ENCODE assay signal across 27 cellular contexts in genomic region chr7:131924857-131925256, GRCh38.
DNase-seq lines count a peak whose midpoint lies in the region; ATAC-seq, FAIRE-seq and TF ChIP-seq lines count a peak whose summit lies in the region.
"Had no signal": no experiment of that assay in that cellular context is flagged by ENCODE, and none has a peak within 500 bp of the region (broad histone marks: within the 10 kb centered on the region; RNA-seq: fewer than 3 reads in every experiment).

No MANE protein-coding gene starts in this region.

- H3K36me3 ChIP-seq in CD8-positive, alpha-beta T cell (ENCODE audit: insufficient read depth, low read length) = no peaks in the 10 kb centered on the region
- no peaks in the 10 kb centered on the region for H3K36me3 ChIP-seq in esophagus squamous epithelium
- H3K36me3 ChIP-seq: cardiac muscle cell, neutrophil, uterus had no signal

- no peak for TF ChIP-seq CTCF in CD8-positive, alpha-beta T cell (IDR thresholded peaks at IDR 0.05)
- TF ChIP-seq CTCF in LNCaP clone FGC (IDR thresholded peaks at IDR 0.05; ENCODE audit: control insufficient read depth, extremely low read depth, insufficient read depth) = no peak
- no peak for TF ChIP-seq CTCF in WI38 (IDR thresholded peaks at IDR 0.05; ENCODE audit: low read depth, low read length)
- TF ChIP-seq CTCF in esophagus squamous epithelium (IDR thresholded peaks at IDR 0.05) = no peak

- H3K4me1 Mint-ChIP-seq in CD8-positive, alpha-beta T cell (ENCODE audit: low read depth) = peaks cover 4% of the 10 kb centered on the region
- H3K4me1 Mint-ChIP-seq: stimulated activated effector memory CD8-positive, alpha-beta T cell treated with anti-CD3 and anti-CD28 coated beads, Interleukin-12 subunit alpha, Interleukin-12 subunit beta, amount 100 ng/mL, for 72 hours had no signal

- H3K9me3 ChIP-seq in CD8-positive, alpha-beta T cell (ENCODE audit: low read length) = no peaks in the 10 kb centered on the region
- H3K9me3 ChIP-seq in esophagus squamous epithelium = no peaks in the 10 kb centered on the region
- H3K9me3 ChIP-seq: neutrophil, uterus had no signal

- no peak for TF ChIP-seq POLR2A in esophagus squamous epithelium (IDR thresholded peaks at IDR 0.05)

- FAIRE-seq in GM19239 (lab: Jason Lieb, UNC) = peak; percentile 31
- FAIRE-seq: GM12892, HTR-8/SVneo, small intestine had no signal

- POLR2A ChIA-PET in CD8-positive, alpha-beta T cell (lab: Charles Lee) = no interaction called here

- peaks cover 3% of the 10 kb centered on the region for H3K27me3 Mint-ChIP-seq in CD8-positive, alpha-beta T cell (ENCODE audit: low read depth)

- CTCF ChIA-PET in CD8-positive, alpha-beta T cell (lab: Charles Lee) = no interaction called here

- no peaks in the 10 kb centered on the region for H3K27me3 ChIP-seq in CD8-positive, alpha-beta T cell (ENCODE audit: insufficient read depth, low read length)
- H3K27me3 ChIP-seq in esophagus squamous epithelium = peaks cover 0 to 14% (median 0%) of the 10 kb centered on the region in 4 donors
- H3K27me3 ChIP-seq: cardiac muscle cell, neutrophil, uterus had no signal

- no peaks in the 10 kb centered on the region for H3K9me3 Mint-ChIP-seq in CD8-positive, alpha-beta T cell
- H3K9me3 Mint-ChIP-seq: activated naive CD4-positive, alpha-beta T cell treated with anti-CD3 and anti-CD28 coated beads for 36 hours; stimulated activated effector memory CD8-positive, alpha-beta T cell treated with anti-CD3 and anti-CD28 coated beads, Interleukin-12 subunit alpha, Interleukin-12 subunit beta, amount 100 ng/mL, for 72 hours had no signal

- no peaks in the 10 kb centered on the region for H3K36me3 Mint-ChIP-seq in CD8-positive, alpha-beta T cell
- H3K36me3 Mint-ChIP-seq: stimulated activated effector memory CD8-positive, alpha-beta T cell treated with anti-CD3 and anti-CD28 coated beads, Interleukin-12 subunit alpha, Interleukin-12 subunit beta, amount 100 ng/mL, for 72 hours had no signal

- intact Hi-C loops in CD8-positive, alpha-beta T cell (cut with DNase I, micrococcal nuclease) = no loop called here
- intact Hi-C loops in esophagus squamous epithelium (cut with DNase I) = no loop called here

- ATAC-seq in CD8-positive, alpha-beta T cell = no peak
- ATAC-seq: stimulated activated effector memory CD8-positive, alpha-beta T cell treated with anti-CD3 and anti-CD28 coated beads, Interleukin-12 subunit alpha, Interleukin-12 subunit beta, amount 100 ng/mL, for 72 hours had no signal

- no peaks in the 10 kb centered on the region for H3K4me1 ChIP-seq in CD8-positive, alpha-beta T cell (ENCODE audit: insufficient read depth, low read length)
- H3K4me1 ChIP-seq in esophagus squamous epithelium = no peaks in the 10 kb centered on the region
- H3K4me1 ChIP-seq: uterus had no signal

- H3K4me3 Mint-ChIP-seq in CD8-positive, alpha-beta T cell = peak overlapping the region; percentile 61
- H3K4me3 Mint-ChIP-seq: activated naive CD4-positive, alpha-beta T cell treated with anti-CD3 and anti-CD28 coated beads for 36 hours; activated T-cell treated with anti-CD3 and anti-CD28 coated beads, Interleukin-2, amount 50 U/mL, for 24 hours; stimulated activated effector memory CD8-positive, alpha-beta T cell treated with anti-CD3 and anti-CD28 coated beads, Interleukin-12 subunit alpha, Interleukin-12 subunit beta, amount 100 ng/mL, for 72 hours had no signal

- H3K27ac Mint-ChIP-seq in CD8-positive, alpha-beta T cell = no peak overlapping the region
- H3K27ac Mint-ChIP-seq: activated naive CD4-positive, alpha-beta T cell treated with anti-CD3 and anti-CD28 coated beads for 36 hours; activated T-cell treated with anti-CD3 and anti-CD28 coated beads, Interleukin-2, amount 50 U/mL, for 24 hours; stimulated activated effector memory CD8-positive, alpha-beta T cell treated with anti-CD3 and anti-CD28 coated beads, Interleukin-12 subunit alpha, Interleukin-12 subunit beta, amount 100 ng/mL, for 72 hours had no signal

- H3K4me3 ChIP-seq in CD8-positive, alpha-beta T cell (ENCODE audit: low read depth, low read length) = no peak overlapping the region
- H3K4me3 ChIP-seq in LNCaP clone FGC (ENCODE audit: low read depth, low read length) (peak overlapping the region; percentile 37), WI38 (ENCODE audit: low read depth, low read length) (peak overlapping the region; percentile 18; the same call in 1 of the 2 replicates), esophagus squamous epithelium (no peak overlapping the region)
- H3K4me3 ChIP-seq: cardiac muscle cell, lung, uterus had no signal

- DNase-seq in CD8-positive, alpha-beta T cell = no peak
- DNase-seq in GM19239 (ENCODE audit: insufficient read length, low spot score) (no peak), LNCaP clone FGC (ENCODE audit: low read depth) (no peak), NCI-H2029 treated with DMSO at 0.1 percent for 48 hours (lab: John Stamatoyannopoulos, UW) (no peak), DMS 273 (lab: John Stamatoyannopoulos, UW; ENCODE audit: unreplicated experiment) (no peak), esophagus squamous epithelium (lab: John Stamatoyannopoulos, UW) (no peak)
- DNase-seq: activated CD4-positive, CD25-positive, alpha-beta regulatory T cell; activated naive CD4-positive, alpha-beta T cell treated with anti-CD3 and anti-CD28 coated beads for 36 hours; activated T-cell treated with anti-CD3 and anti-CD28 coated beads, Interleukin-2, amount 50 U/mL, for 24 hours; amygdala; COR-L47; dermis blood vessel endothelial cell; HCEC 1CT; Kasumi-1; kidney glomerular epithelial cell; NCI-H1105 treated with DMSO at 0.1 percent for 48 hours; small intestine; stimulated activated CD4-positive, alpha-beta T cell treated with anti-CD3 and anti-CD28 coated beads, Interleukin-2, amount 100 ng/mL, for 24 hours; T1000; uterus had no signal

- no peak overlapping the region for H3K27ac ChIP-seq in CD8-positive, alpha-beta T cell (ENCODE audit: low read depth, low read length)
- H3K27ac ChIP-seq in esophagus squamous epithelium = no peak overlapping the region
- H3K27ac ChIP-seq: cardiac muscle cell, neutrophil, uterus had no signal

- WGBS in esophagus squamous epithelium, 2 donors = 62 to 74% methylated on average over 3 of the region's 3 CpGs

Comparison
In these comparisons a context has a peak if more than half of its experiments do, and no peak if none do; other contexts are left out.
1. H3K4me3 ChIP-seq: peak in LNCaP clone FGC (single experiment) and WI38 (single experiment); none in CD8-positive, alpha-beta T cell (single experiment) and esophagus squamous epithelium (0 of 4).